In the genomic region with DNA sequence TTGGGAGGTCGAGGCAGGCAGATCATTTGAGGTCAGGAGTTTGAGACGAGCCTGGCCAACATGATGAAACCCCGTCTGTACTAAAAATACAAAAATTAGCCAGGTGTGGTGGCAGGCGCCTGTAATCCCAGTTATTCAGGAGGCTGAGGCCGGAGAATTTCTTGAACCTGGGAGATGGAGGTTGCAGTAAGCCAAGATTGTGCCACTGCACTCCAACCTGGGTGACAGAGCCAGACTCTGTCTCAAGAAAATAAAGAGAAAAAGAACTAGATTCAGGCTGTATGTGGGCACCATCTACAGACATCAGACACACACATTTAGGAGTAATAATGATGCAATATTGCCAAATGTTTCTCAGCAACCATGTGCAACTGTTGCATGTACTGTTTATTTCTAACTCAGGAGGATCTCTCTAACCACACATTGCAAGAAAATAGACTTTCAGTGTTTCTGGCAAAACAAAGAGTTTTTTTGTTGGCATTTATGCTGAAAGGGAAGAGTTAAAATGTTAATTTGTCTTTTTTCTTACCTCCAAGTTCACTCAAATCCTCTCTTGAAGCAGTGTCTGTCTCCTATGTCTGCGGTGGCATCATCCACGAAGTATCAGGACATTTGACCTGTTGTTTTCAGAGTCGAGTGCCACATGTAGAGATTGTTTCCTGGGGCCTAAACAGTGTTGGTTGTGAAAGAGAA, we compare ENCODE assay signal across 1 cellular context.
TF ChIP-seq lines count a peak whose summit lies in the region.

No MANE protein-coding gene starts in this region.

TF ChIP-seq in IMR-90, 13 proteins besides CTCF, POLR2A, EP300 and RAD21:
- TF ChIP-seq, protein P1, sequence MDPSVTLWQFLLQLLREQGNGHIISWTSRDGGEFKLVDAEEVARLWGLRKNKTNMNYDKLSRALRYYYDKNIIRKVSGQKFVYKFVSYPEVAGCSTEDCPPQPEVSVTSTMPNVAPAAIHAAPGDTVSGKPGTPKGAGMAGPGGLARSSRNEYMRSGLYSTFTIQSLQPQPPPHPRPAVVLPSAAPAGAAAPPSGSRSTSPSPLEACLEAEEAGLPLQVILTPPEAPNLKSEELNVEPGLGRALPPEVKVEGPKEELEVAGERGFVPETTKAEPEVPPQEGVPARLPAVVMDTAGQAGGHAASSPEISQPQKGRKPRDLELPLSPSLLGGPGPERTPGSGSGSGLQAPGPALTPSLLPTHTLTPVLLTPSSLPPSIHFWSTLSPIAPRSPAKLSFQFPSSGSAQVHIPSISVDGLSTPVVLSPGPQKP (IDR thresholded peaks at IDR 0.05; ENCODE audit: borderline replicate concordance, low read depth, low read length) = no peak
- TF ChIP-seq SMC3 (IDR thresholded peaks at IDR 0.05; ENCODE audit: low read depth, low read length) (no peak), MXI1 (IDR thresholded peaks at IDR 0.05; ENCODE audit: borderline replicate concordance, low read depth, low read length) (peak; percentile 80; the same call in 1 of the 2 replicates), RFX5 (IDR thresholded peaks at IDR 0.05; ENCODE audit: low read depth, low read length) (no peak), CEBPB (IDR thresholded peaks at IDR 0.05; ENCODE audit: low read depth, low read length) (peak; percentile 98)
TF ChIP-seq in IMR-90: peak in this region for 2.
